In genomic region chr1:155064109-155064812, GRCh38 we compare ENCODE assay signal across 2 cellular contexts.
TF ChIP-seq lines count a peak whose summit lies in the region.

No MANE protein-coding gene starts in this region.

TF ChIP-seq in HEK293, 187 proteins besides CTCF, POLR2A, EP300 and RAD21:
- TF ChIP-seq KLF8 (tag by site-specific recombination; IDR thresholded peaks at IDR 0.05) (peak; percentile 31; the same call in 1 of the 2 replicates), ZNF366 (tag by site-specific recombination; conservative IDR thresholded peaks at IDR 0.05) (peak; percentile 22; the same call in 1 of the 2 replicates), ZNF138 (tag by site-specific recombination; IDR thresholded peaks at IDR 0.05; ENCODE audit: borderline replicate concordance) (no peak), KLF9 (tag by site-specific recombination; IDR thresholded peaks at IDR 0.05; ENCODE audit: low read depth) (peak; percentile 54), ZNF626 (tag by site-specific recombination; IDR thresholded peaks at IDR 0.05) (no peak), GLIS1 (tag by site-specific recombination; IDR thresholded peaks at IDR 0.05) (peak; percentile 79), ZNF211 (tag by site-specific recombination; IDR thresholded peaks at IDR 0.05; ENCODE audit: low read depth) (no peak), FEZF1 (tag by site-specific recombination; IDR thresholded peaks at IDR 0.05) (no peak), ZFHX2 (tag by site-specific recombination; conservative IDR thresholded peaks at IDR 0.05) (0 out of 2 replicates have a peak, but pooled peaks have one; percentile 46), ZNF561 (tag by site-specific recombination; IDR thresholded peaks at IDR 0.05; ENCODE audit: borderline replicate concordance) (no peak), ZNF335 (tag by site-specific recombination; conservative IDR thresholded peaks at IDR 0.05) (peak; percentile 67), PRDM1 (tag by site-specific recombination; IDR thresholded peaks at IDR 0.05) (peak; percentile 37), BCL11A (tag by site-specific recombination; IDR thresholded peaks at IDR 0.05; ENCODE audit: low read depth) (peak; percentile 65; the same call in 1 of the 2 replicates), SETDB1 (IDR thresholded peaks at IDR 0.05; ENCODE audit: insufficient read length, low read length) (no peak), ZNF24 (tag by site-specific recombination; IDR thresholded peaks at IDR 0.05) (peak; percentile 47), ZFP69B (tag by site-specific recombination; IDR thresholded peaks at IDR 0.05) (no peak), ZEB2 (tag by site-specific recombination; IDR thresholded peaks at IDR 0.05) (peak; percentile 11), KLF7 (tag by site-specific recombination; IDR thresholded peaks at IDR 0.05; ENCODE audit: borderline replicate concordance) (peak; percentile 52; the same call in 1 of the 2 replicates), ZNF175 (tag by site-specific recombination; IDR thresholded peaks at IDR 0.05) (no peak), GLIS2 (tag by site-specific recombination; IDR thresholded peaks at IDR 0.05) (peak; percentile 94), PATZ1 (tag by site-specific recombination; IDR thresholded peaks at IDR 0.05) (peak; percentile 83), SP7 (tag by site-specific recombination; IDR thresholded peaks at IDR 0.05) (peak; percentile 60), ZNF777 (tag by site-specific recombination; IDR thresholded peaks at IDR 0.05; ENCODE audit: borderline replicate concordance) (no peak), ZIC2 (tag by site-specific recombination; IDR thresholded peaks at IDR 0.05) (peak; percentile 67), ZNF580 (tag by site-specific recombination; IDR thresholded peaks at IDR 0.05) (peak; percentile 86)
- TF ChIP-seq, protein P1, sequence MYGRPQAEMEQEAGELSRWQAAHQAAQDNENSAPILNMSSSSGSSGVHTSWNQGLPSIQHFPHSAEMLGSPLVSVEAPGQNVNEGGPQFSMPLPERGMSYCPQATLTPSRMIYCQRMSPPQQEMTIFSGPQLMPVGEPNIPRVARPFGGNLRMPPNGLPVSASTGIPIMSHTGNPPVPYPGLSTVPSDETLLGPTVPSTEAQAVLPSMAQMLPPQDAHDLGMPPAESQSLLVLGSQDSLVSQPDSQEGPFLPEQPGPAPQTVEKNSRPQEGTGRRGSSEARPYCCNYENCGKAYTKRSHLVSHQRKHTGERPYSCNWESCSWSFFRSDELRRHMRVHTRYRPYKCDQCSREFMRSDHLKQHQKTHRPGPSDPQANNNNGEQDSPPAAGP (tag by site-specific recombination; IDR thresholded peaks at IDR 0.05), result 0 out of 2 replicates have a peak, but pooled peaks have one; percentile 41
- TF ChIP-seq, protein P2, sequence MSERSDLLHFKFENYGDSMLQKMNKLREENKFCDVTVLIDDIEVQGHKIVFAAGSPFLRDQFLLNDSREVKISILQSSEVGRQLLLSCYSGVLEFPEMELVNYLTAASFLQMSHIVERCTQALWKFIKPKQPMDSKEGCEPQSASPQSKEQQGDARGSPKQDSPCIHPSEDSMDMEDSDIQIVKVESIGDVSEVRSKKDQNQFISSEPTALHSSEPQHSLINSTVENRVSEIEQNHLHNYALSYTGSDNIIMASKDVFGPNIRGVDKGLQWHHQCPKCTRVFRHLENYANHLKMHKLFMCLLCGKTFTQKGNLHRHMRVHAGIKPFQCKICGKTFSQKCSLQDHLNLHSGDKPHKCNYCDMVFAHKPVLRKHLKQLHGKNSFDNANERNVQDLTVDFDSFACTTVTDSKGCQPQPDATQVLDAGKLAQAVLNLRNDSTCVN (tag by site-specific recombination; optimal IDR thresholded peaks at IDR 0.05), result peak; percentile 1
- TF ChIP-seq, protein P3, sequence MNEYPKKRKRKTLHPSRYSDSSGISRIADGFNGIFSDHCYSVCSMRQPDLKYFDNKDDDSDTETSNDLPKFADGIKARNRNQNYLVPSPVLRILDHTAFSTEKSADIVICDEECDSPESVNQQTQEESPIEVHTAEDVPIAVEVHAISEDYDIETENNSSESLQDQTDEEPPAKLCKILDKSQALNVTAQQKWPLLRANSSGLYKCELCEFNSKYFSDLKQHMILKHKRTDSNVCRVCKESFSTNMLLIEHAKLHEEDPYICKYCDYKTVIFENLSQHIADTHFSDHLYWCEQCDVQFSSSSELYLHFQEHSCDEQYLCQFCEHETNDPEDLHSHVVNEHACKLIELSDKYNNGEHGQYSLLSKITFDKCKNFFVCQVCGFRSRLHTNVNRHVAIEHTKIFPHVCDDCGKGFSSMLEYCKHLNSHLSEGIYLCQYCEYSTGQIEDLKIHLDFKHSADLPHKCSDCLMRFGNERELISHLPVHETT (tag by site-specific recombination; IDR thresholded peaks at IDR 0.05), result 0 out of 2 replicates have a peak, but pooled peaks have one; percentile 62

TF ChIP-seq in endothelial cell of umbilical vein, 7 proteins besides CTCF, POLR2A, EP300 and RAD21:
- TF ChIP-seq POLR2AphosphoS5 (IDR thresholded peaks at IDR 0.05; ENCODE audit: insufficient read depth, low read depth, low read length) (no peak), EZH2 (IDR thresholded peaks at IDR 0.05; ENCODE audit: borderline replicate concordance, low read depth, low read length, severe bottlenecking) (no peak), JUN (IDR thresholded peaks at IDR 0.05; ENCODE audit: borderline replicate concordance, insufficient read depth, insufficient read length, low read depth) (no peak), GATA2 (IDR thresholded peaks at IDR 0.05; ENCODE audit: insufficient read depth, insufficient read length, low read depth, low read length) (no peak), MAX (IDR thresholded peaks at IDR 0.05; ENCODE audit: insufficient read depth, insufficient read length) (no peak), FOS (IDR thresholded peaks at IDR 0.05; ENCODE audit: borderline replicate concordance, insufficient read depth, low read length) (no peak), MYC (IDR thresholded peaks at IDR 0.05; ENCODE audit: low read depth, low read length) (no peak)
